ENCODE assay signal across 8 cellular contexts in the genomic region with DNA sequence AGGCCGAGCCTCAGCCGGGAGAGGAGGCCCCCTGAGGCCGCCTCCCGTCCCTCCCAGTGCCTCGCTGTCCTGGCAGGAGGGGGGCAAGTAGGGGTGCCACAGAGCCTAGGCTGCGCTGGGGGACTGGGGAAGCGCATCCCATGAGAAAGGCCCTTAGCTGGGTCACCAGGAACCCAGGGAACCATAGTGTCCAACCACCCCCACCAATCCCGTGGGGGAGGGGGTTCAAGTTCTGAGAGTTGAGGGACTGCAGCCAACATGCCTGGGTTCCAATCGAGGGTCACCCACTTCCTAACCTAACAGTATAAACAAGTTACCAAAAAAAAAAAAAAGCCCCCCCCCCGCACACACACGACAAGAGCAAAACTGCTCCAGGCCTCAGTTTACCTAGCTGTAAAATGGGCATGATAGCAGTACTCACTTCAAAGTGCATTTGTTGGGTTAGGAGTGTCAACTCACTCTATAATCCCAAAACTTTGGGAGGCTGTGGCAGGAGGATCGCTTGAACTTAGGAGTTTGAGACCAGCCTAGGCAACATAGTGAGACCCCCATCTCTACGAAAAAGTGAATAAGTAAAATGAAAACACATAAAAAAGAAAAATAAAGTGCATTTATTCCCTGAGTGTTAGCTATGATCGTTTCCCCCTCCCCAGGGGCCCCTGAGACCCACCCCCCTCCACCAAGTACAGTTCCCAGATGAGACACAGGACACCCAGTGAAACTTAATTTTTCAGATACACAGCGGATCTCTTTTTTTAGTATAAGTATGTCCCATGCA. TPM values are rescaled to one million over a fixed set of nuclear protein-coding genes. Genes with fewer than 3 reads are reported as not detected.
DNase-seq lines count a peak whose midpoint lies in the region; ATAC-seq, FAIRE-seq and TF ChIP-seq lines count a peak whose summit lies in the region.

No MANE protein-coding gene starts in this region.

- H4K91ac ChIP-seq in IMR-90 (ENCODE audit: insufficient read depth, low read depth, low read length): peak overlapping the region; percentile 97

- H2BK120ac ChIP-seq in IMR-90 (ENCODE audit: low read depth, low read length): peak overlapping the region; percentile 99

- H3K27ac ChIP-seq in IMR-90 (ENCODE audit: insufficient read depth, low read length) (peak overlapping the region; percentile 99), keratinocyte (ENCODE audit: control insufficient read depth, insufficient read depth, low read length) (peak overlapping the region; percentile 100), subcutaneous abdominal adipose tissue (ENCODE audit: low read depth, low read length) (peak overlapping the region; percentile 98)

- H3K79me1 ChIP-seq in IMR-90 (ENCODE audit: low read depth in 1 of 2, low read length in 2 of 2): peaks cover 19 to 67% of the 10 kb centered on the region in 2 experiments

- H4K5ac ChIP-seq in IMR-90 (ENCODE audit: low read depth, low read length): peak overlapping the region; percentile 77

- ATAC-seq in IMR-90 (ENCODE audit: low read depth) (no peak), GM18867 (IDR thresholded peaks at IDR 0.05; ENCODE audit: unreplicated experiment) (no peak)
- ATAC-seq in activated naive CD8-positive, alpha-beta T cell treated with anti-CD3 and anti-CD28 coated beads, Interleukin-2, amount 50 U/mL, for 24 hours: no peak

- H2BK5ac ChIP-seq in IMR-90 (ENCODE audit: low read depth, low read length, poor library complexity, severe bottlenecking): peak overlapping the region; percentile 96

- in situ Hi-C loops in IMR-90 (cut with MboI; ENCODE audit: low sequenced_read_pairs) (loop anchor here (10.0 to 25.0 kb wide), 2 partner anchors 693 to 1061 kb away; partner anchors contain the start of genes HOOK2, IER2, JUNB and STX10), GM13977 (cut with MboI; ENCODE audit: low pct_unique_long_range_greater_than_20kb, low sequenced_read_pairs, unreplicated experiment) (no loop called here)

- peaks cover 5% of the 10 kb centered on the region for H4K20me1 ChIP-seq in IMR-90 (ENCODE audit: insufficient read depth, low read length)
- H4K20me1 ChIP-seq in keratinocyte (ENCODE audit: control insufficient read depth, extremely low read depth, insufficient read depth, low read length): no peaks in the 10 kb centered on the region

- intact Hi-C loops in IMR-90 (cut with micrococcal nuclease): no loop called here

- H2BK15ac ChIP-seq in IMR-90 (ENCODE audit: low read depth, low read length): peak overlapping the region; percentile 99; the same call in 2 of the 3 replicates

- peaks cover 73% of the 10 kb centered on the region for H3K4me1 Mint-ChIP-seq in activated naive CD8-positive, alpha-beta T cell treated with anti-CD3 and anti-CD28 coated beads, Interleukin-2, amount 50 U/mL, for 24 hours

- H3K4me3 ChIP-seq in IMR-90 (ENCODE audit: insufficient read depth, low read depth, low read length) (no peak overlapping the region; the same call in 1 of the 2 replicates), keratinocyte (ENCODE audit: control insufficient read depth in 2 of 3, extremely low read depth in 1 of 3, insufficient read depth in 2 of 3, low read depth in 1 of 3, low read length in 3 of 3) (peak overlapping the region in 2 of 3 experiments; percentile 25 to 28), subcutaneous abdominal adipose tissue (ENCODE audit: low read depth in 1 of 5, low read length in 5 of 5) (peak overlapping the region; percentile 37 to 70 (median 55))

- H2BK20ac ChIP-seq in IMR-90 (ENCODE audit: low read depth, low read length): peak overlapping the region; percentile 93

- H3K9me1 ChIP-seq in IMR-90 (ENCODE audit: insufficient read depth, low read length) (peaks cover 20% of the 10 kb centered on the region), keratinocyte (ENCODE audit: control insufficient read depth, extremely low read depth, insufficient read depth, low read length) (no peaks in the 10 kb centered on the region)

- H3K27me3 Mint-ChIP-seq in activated naive CD8-positive, alpha-beta T cell treated with anti-CD3 and anti-CD28 coated beads, Interleukin-2, amount 50 U/mL, for 24 hours: peaks cover 3% of the 10 kb centered on the region

- peak overlapping the region; percentile 84 for H3K18ac ChIP-seq in IMR-90 (ENCODE audit: low read depth, low read length)

- BruUV-seq in IMR-90 (replicated peaks; lab: Mats Ljungman, UMichigan): no TSS peak

- peak overlapping the region; percentile 80 for H3K4me3 Mint-ChIP-seq in activated naive CD8-positive, alpha-beta T cell treated with anti-CD3 and anti-CD28 coated beads, Interleukin-2, amount 50 U/mL, for 24 hours

- peak overlapping the region; percentile 99 for H3K4ac ChIP-seq in IMR-90 (ENCODE audit: low read depth, low read length)

- no CpG with 5 or more reads among the region's 15 CpGs for WGBS in IMR-90 (ENCODE audit: extremely low coverage in 2 of 2, insufficient read length in 1 of 2), 2 experiments

- H2AFZ ChIP-seq in IMR-90 (replicated peaks; ENCODE audit: low read length, poor library complexity) (peak overlapping the region; percentile 93), keratinocyte (ENCODE audit: control insufficient read depth, low read length) (no peak overlapping the region)

- no peak for TF ChIP-seq CTCF in IMR-90 (conservative IDR thresholded peaks at IDR 0.05; ENCODE audit: low read depth, low read length)
- TF ChIP-seq CTCF in keratinocyte (optimal IDR thresholded peaks at IDR 0.05 in 1 of 3, IDR thresholded peaks at IDR 0.05 in 1 of 3, conservative IDR thresholded peaks at IDR 0.05 in 1 of 3; ENCODE audit: extremely low read depth in 1 of 3, insufficient read depth in 2 of 3, low read length in 3 of 3): no peak
- TF ChIP-seq CTCF in GM13977 (IDR thresholded peaks at IDR 0.05; ENCODE audit: extremely low read depth, insufficient read depth, missing control alignments): no peak

- CTCF ChIA-PET in IMR-90 (lab: Yijun Ruan, JAX): no interaction called here

- DNase-seq in IMR-90: no peak
- no peak for DNase-seq in activated naive CD8-positive, alpha-beta T cell treated with anti-CD3 and anti-CD28 coated beads, Interleukin-2, amount 50 U/mL, for 24 hours
- no peak for DNase-seq in keratinocyte (ENCODE audit: low read depth, low spot score)
- no peak for DNase-seq in GM13977 (ENCODE audit: low spot score)
- DNase-seq in stimulated activated CD4-positive, alpha-beta T cell treated with anti-CD3 and anti-CD28 coated beads, Interleukin-4, amount 100 ng/mL, for 24 hours: no peak
- no peak for DNase-seq in activated CD4-positive, alpha-beta T cell treated with anti-CD3 and anti-CD28 coated beads, Interleukin-2, amount 50 U/mL, for 1 hour

- peak overlapping the region; percentile 98 for H2AK5ac ChIP-seq in IMR-90 (ENCODE audit: low read depth, low read length)

- H4K8ac ChIP-seq in IMR-90 (ENCODE audit: low read depth in 2 of 2, low read length in 2 of 2): peak overlapping the region; percentile 86 to 97

- peak overlapping the region; percentile 55 for H3K9ac ChIP-seq in IMR-90 (ENCODE audit: low read depth, low read length)
- H3K9ac ChIP-seq in keratinocyte (ENCODE audit: control insufficient read depth, extremely low read depth, insufficient read depth, low read length): peak overlapping the region; percentile 96
- H3K9ac ChIP-seq in subcutaneous abdominal adipose tissue (ENCODE audit: low read length in 5 of 5): peak overlapping the region in 4 of 5 donors; percentile 30 to 89 (median 62)

- dilution Hi-C loops in IMR-90 (cut with HindIII; ENCODE audit: low sequenced_read_pairs, unreplicated experiment) (no loop called here), keratinocyte (cut with MboI; ENCODE audit: extremely low pct_ligation_motif_present, low sequenced_read_pairs) (no loop called here)

- no peak for TF ChIP-seq POLR2A in IMR-90 (IDR thresholded peaks at IDR 0.05; ENCODE audit: low read depth, low read length)

- H3K27me3 ChIP-seq in IMR-90 (ENCODE audit: control insufficient read depth, insufficient read depth, low read length) (no peaks in the 10 kb centered on the region), keratinocyte (ENCODE audit: control insufficient read depth, extremely low read depth, insufficient read depth, low read length) (no peaks in the 10 kb centered on the region), subcutaneous abdominal adipose tissue (ENCODE audit: control insufficient read depth in 5 of 5, insufficient read depth in 4 of 5, low read length in 5 of 5) (no peaks in the 10 kb centered on the region)

- POLR2A ChIA-PET in IMR-90 (lab: Charles Lee; ENCODE audit: unreplicated experiment): interaction anchor here (0.6 to 0.7 kb wide), 4 partner anchors 8 to 77 kb away, joined by 3 to 12 read pairs (median 8); no protein-coding TSS in a partner anchor

- peak overlapping the region; percentile 96 for H3K14ac ChIP-seq in IMR-90 (replicated peaks; ENCODE audit: low read depth, low read length)

- H3K4me1 ChIP-seq in IMR-90 (ENCODE audit: control insufficient read depth, insufficient read depth, low read length): peaks cover 44% of the 10 kb centered on the region
- H3K4me1 ChIP-seq in keratinocyte (ENCODE audit: control insufficient read depth, extremely low read depth, insufficient read depth, low read length): peaks cover 63% of the 10 kb centered on the region
- H3K4me1 ChIP-seq in subcutaneous abdominal adipose tissue (ENCODE audit: control insufficient read depth in 5 of 5, insufficient read depth in 5 of 5, low read length in 5 of 5): peaks cover 19 to 63% (median 58%) of the 10 kb centered on the region in 5 donors

- peaks cover 1% of the 10 kb centered on the region for H3K79me2 ChIP-seq in keratinocyte (ENCODE audit: control insufficient read depth, insufficient read depth, low read length)

- H3K56ac ChIP-seq in IMR-90 (ENCODE audit: extremely low read depth, insufficient read depth, low read length): peak overlapping the region; percentile 97

- no peak for FAIRE-seq in keratinocyte (lab: Jason Lieb, UNC)

- H3K23ac ChIP-seq in IMR-90 (ENCODE audit: low read depth, low read length): peak overlapping the region; percentile 97; the same call in 1 of the 2 replicates

- H3K4me2 ChIP-seq in IMR-90 (ENCODE audit: low read depth, low read length) (peak overlapping the region; percentile 67), keratinocyte (ENCODE audit: control insufficient read depth, extremely low read depth, insufficient read depth, low read depth, low read length) (peak overlapping the region; percentile 68)

- H3K36me3 ChIP-seq in IMR-90 (ENCODE audit: control insufficient read depth, insufficient read depth, low read length) (no peaks in the 10 kb centered on the region), keratinocyte (ENCODE audit: control insufficient read depth in 2 of 2, extremely low read depth in 1 of 2, insufficient read depth in 2 of 2, low read length in 2 of 2) (no peaks in the 10 kb centered on the region), subcutaneous abdominal adipose tissue (ENCODE audit: control insufficient read depth in 5 of 5, insufficient read depth in 5 of 5, low read length in 5 of 5) (no peaks in the 10 kb centered on the region)

- H3K9me3 ChIP-seq in IMR-90 (ENCODE audit: control insufficient read depth, insufficient read depth, low read length) (no peaks in the 10 kb centered on the region), keratinocyte (ENCODE audit: control insufficient read depth, low read depth, low read length) (no peaks in the 10 kb centered on the region), subcutaneous abdominal adipose tissue (ENCODE audit: control insufficient read depth in 5 of 5, low read length in 5 of 5) (no peaks in the 10 kb centered on the region)

- no peaks in the 10 kb centered on the region for H3K9me3 Mint-ChIP-seq in activated naive CD8-positive, alpha-beta T cell treated with anti-CD3 and anti-CD28 coated beads, Interleukin-2, amount 50 U/mL, for 24 hours

- H2AK9ac ChIP-seq in IMR-90 (replicated peaks; ENCODE audit: low read depth, low read length, poor library complexity): peak overlapping the region; percentile 90

- no peak for TF ChIP-seq RAD21 in IMR-90 (IDR thresholded peaks at IDR 0.05; ENCODE audit: low read length)

- peak overlapping the region; percentile 100 for H3K27ac Mint-ChIP-seq in activated naive CD8-positive, alpha-beta T cell treated with anti-CD3 and anti-CD28 coated beads, Interleukin-2, amount 50 U/mL, for 24 hours

- peaks cover 3% of the 10 kb centered on the region for H3K36me3 Mint-ChIP-seq in activated naive CD8-positive, alpha-beta T cell treated with anti-CD3 and anti-CD28 coated beads, Interleukin-2, amount 50 U/mL, for 24 hours (ENCODE audit: low read depth)

RNA-seq across cellular contexts. Expression of gene NANOS3, which starts 28.8 kb away (rescaled TPM):
- not detected in 2 replicates for total RNA-seq in IMR-90 (2012; rRNA removed)
- 0.63 and 0.85 TPM in 2 replicates for polyA plus RNA-seq in IMR-90 (2012; rRNA removed)
- 0.36 and 0.53 TPM in 2 replicates for polyA plus RNA-seq in IMR-90 (2012; cell fraction: cytosol; rRNA removed)
- polyA plus RNA-seq in IMR-90 (2012; cell fraction: nucleus; rRNA removed; ENCODE audit: low replicate concordance): 2.2 and 3.8 TPM in 2 replicates
- 0.18 TPM in 1 of 3 replicates, not detected in the others for polyA plus RNA-seq in keratinocyte
- not detected for polyA plus RNA-seq in keratinocyte (2011; ENCODE audit: low read depth)
- 0.40 TPM in 1 of 2 replicates, not detected in the other for polyA plus RNA-seq in keratinocyte (2011; cell fraction: cytosol; rRNA removed)
- not detected in 2 replicates for polyA plus RNA-seq in keratinocyte (2011; cell fraction: nucleus; rRNA removed)
- 0.86 TPM in 1 of 2 replicates, not detected in the other for polyA plus RNA-seq in keratinocyte (2012; ENCODE audit: low replicate concordance)
- polyA minus RNA-seq in keratinocyte: 0.40 TPM in 1 of 3 replicates, not detected in the others
- polyA minus RNA-seq in keratinocyte (2011; cell fraction: cytosol; rRNA and poly(A)+ RNA removed): not detected
- polyA minus RNA-seq in keratinocyte (2011; cell fraction: nucleus; rRNA and poly(A)+ RNA removed): not detected in 2 replicates

RNA-seq across cellular contexts. Expression of gene ZSWIM4, which starts 52.8 kb away (rescaled TPM):
- 1.9 and 2.2 TPM in 2 replicates for total RNA-seq in IMR-90 (2012; rRNA removed)
- polyA plus RNA-seq in IMR-90 (2012; rRNA removed): 6.2 and 7.6 TPM in 2 replicates
- polyA plus RNA-seq in IMR-90 (2012; cell fraction: cytosol; rRNA removed): 4.7 and 10.4 TPM in 2 replicates
- polyA plus RNA-seq in IMR-90 (2012; cell fraction: nucleus; rRNA removed; ENCODE audit: low replicate concordance): 13.1 and 27.5 TPM in 2 replicates
- polyA plus RNA-seq in keratinocyte: 0.71 to 1.1 TPM (median 1.00 TPM) in 3 replicates
- 6.3 TPM for polyA plus RNA-seq in keratinocyte (2011; ENCODE audit: low read depth)
- polyA plus RNA-seq in keratinocyte (2011; cell fraction: cytosol; rRNA removed): 0.68 and 1.3 TPM in 2 replicates
- polyA plus RNA-seq in keratinocyte (2011; cell fraction: nucleus; rRNA removed): 2.9 and 3.6 TPM in 2 replicates
- polyA plus RNA-seq in keratinocyte (2012; ENCODE audit: low replicate concordance): 1.5 and 3.8 TPM in 2 replicates
- polyA minus RNA-seq in keratinocyte: 2.1 to 3.7 TPM (median 3.1 TPM) in 3 replicates
- polyA minus RNA-seq in keratinocyte (2011; cell fraction: cytosol; rRNA and poly(A)+ RNA removed): 6.3 TPM
- polyA minus RNA-seq in keratinocyte (2011; cell fraction: nucleus; rRNA and poly(A)+ RNA removed): 5.3 and 7.0 TPM in 2 replicates

RNA-seq across cellular contexts. Expression of gene BRME1, which starts 57.8 kb away (rescaled TPM):
- 0.18 and 0.28 TPM in 2 replicates for total RNA-seq in IMR-90 (2012; rRNA removed)
- polyA plus RNA-seq in IMR-90 (2012; rRNA removed) (0.38 and 0.56 TPM in 2 replicates), keratinocyte (0.22 to 0.57 TPM (median 0.26 TPM) in 3 replicates)
- 0.03 and 0.48 TPM in 2 replicates for polyA plus RNA-seq in IMR-90 (2012; cell fraction: cytosol; rRNA removed)
- 0.92 and 1.6 TPM in 2 replicates for polyA plus RNA-seq in IMR-90 (2012; cell fraction: nucleus; rRNA removed; ENCODE audit: low replicate concordance)
- polyA plus RNA-seq in keratinocyte (2011; ENCODE audit: low read depth): not detected
- 0.17 and 0.30 TPM in 2 replicates for polyA plus RNA-seq in keratinocyte (2011; cell fraction: cytosol; rRNA removed)
- 0.43 and 0.61 TPM in 2 replicates for polyA plus RNA-seq in keratinocyte (2011; cell fraction: nucleus; rRNA removed)
- polyA plus RNA-seq in keratinocyte (2012; ENCODE audit: low replicate concordance): 0.44 and 0.71 TPM in 2 replicates
- polyA minus RNA-seq in keratinocyte: 0.38 to 0.56 TPM in 2 of 3 replicates, not detected in the other
- polyA minus RNA-seq in keratinocyte (2011; cell fraction: cytosol; rRNA and poly(A)+ RNA removed): 1.5 TPM
- polyA minus RNA-seq in keratinocyte (2011; cell fraction: nucleus; rRNA and poly(A)+ RNA removed): not detected in 2 replicates

RNA-seq across cellular contexts. Expression of gene CC2D1A, which starts 57.9 kb away (rescaled TPM):
- total RNA-seq in IMR-90 (2012; rRNA removed): 3.9 and 4.1 TPM in 2 replicates
- polyA plus RNA-seq in IMR-90 (2012; rRNA removed): 12.4 and 14.7 TPM in 2 replicates
- 13.0 and 18.1 TPM in 2 replicates for polyA plus RNA-seq in IMR-90 (2012; cell fraction: cytosol; rRNA removed)
- 70.8 and 113 TPM in 2 replicates for polyA plus RNA-seq in IMR-90 (2012; cell fraction: nucleus; rRNA removed; ENCODE audit: low replicate concordance)
- 11.2 to 15.6 TPM (median 14.7 TPM) in 3 replicates for polyA plus RNA-seq in keratinocyte
- 33.3 TPM for polyA plus RNA-seq in keratinocyte (2011; ENCODE audit: low read depth)
- polyA plus RNA-seq in keratinocyte (2011; cell fraction: cytosol; rRNA removed): 6.7 and 13.2 TPM in 2 replicates
- 36.5 and 49.5 TPM in 2 replicates for polyA plus RNA-seq in keratinocyte (2011; cell fraction: nucleus; rRNA removed)
- 18.5 and 22.1 TPM in 2 replicates for polyA plus RNA-seq in keratinocyte (2012; ENCODE audit: low replicate concordance)
- polyA minus RNA-seq in keratinocyte: 13.6 to 45.7 TPM (median 15.7 TPM) in 3 replicates
- 17.5 TPM for polyA minus RNA-seq in keratinocyte (2011; cell fraction: cytosol; rRNA and poly(A)+ RNA removed)
- polyA minus RNA-seq in keratinocyte (2011; cell fraction: nucleus; rRNA and poly(A)+ RNA removed): 16.7 and 18.5 TPM in 2 replicates
